Comparison of ENCODE assay signal across 1 cellular context in genomic region chr17:43043306-43043705, GRCh38.
TF ChIP-seq lines count a peak whose summit lies in the region.

No MANE protein-coding gene starts in this region.

TF ChIP-seq in HepG2, 621 proteins besides CTCF, POLR2A, EP300 and RAD21:
- TF ChIP-seq, protein P1, sequence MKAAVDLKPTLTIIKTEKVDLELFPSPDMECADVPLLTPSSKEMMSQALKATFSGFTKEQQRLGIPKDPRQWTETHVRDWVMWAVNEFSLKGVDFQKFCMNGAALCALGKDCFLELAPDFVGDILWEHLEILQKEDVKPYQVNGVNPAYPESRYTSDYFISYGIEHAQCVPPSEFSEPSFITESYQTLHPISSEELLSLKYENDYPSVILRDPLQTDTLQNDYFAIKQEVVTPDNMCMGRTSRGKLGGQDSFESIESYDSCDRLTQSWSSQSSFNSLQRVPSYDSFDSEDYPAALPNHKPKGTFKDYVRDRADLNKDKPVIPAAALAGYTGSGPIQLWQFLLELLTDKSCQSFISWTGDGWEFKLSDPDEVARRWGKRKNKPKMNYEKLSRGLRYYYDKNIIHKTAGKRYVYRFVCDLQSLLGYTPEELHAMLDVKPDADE (CRISPR knock-in tag; IDR thresholded peaks at IDR 0.05), result no peak
- TF ChIP-seq, protein P2, sequence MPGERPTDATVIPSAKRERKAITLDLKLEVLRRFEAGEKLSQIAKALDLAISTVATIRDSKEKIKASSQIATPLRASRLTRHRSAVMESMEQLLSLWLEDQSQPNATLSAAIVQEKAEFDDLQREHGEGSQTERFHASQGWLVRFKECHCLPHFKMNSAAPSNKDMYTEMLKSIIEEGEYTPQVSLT (CRISPR knock-in tag; IDR thresholded peaks at IDR 0.05; ENCODE audit: borderline replicate concordance, low read depth), result no peak
- no peak for TF ChIP-seq CEBPB (IDR thresholded peaks at IDR 0.05; ENCODE audit: borderline replicate concordance, low read depth, low read length)
- no peak for TF ChIP-seq MATR3 (CRISPR knock-in tag; IDR thresholded peaks at IDR 0.05)
- TF ChIP-seq XRCC5 (optimal IDR thresholded peaks at IDR 0.05; ENCODE audit: low read length), result no peak
- no peak for TF ChIP-seq ZSCAN12 (CRISPR knock-in tag; IDR thresholded peaks at IDR 0.05)
- no peak for TF ChIP-seq NR1H2 (CRISPR knock-in tag; IDR thresholded peaks at IDR 0.05; ENCODE audit: borderline replicate concordance, low read depth)
- TF ChIP-seq ZNF432 (CRISPR knock-in tag; IDR thresholded peaks at IDR 0.05; ENCODE audit: borderline replicate concordance), result no peak
- TF ChIP-seq SNAI1 (CRISPR knock-in tag; IDR thresholded peaks at IDR 0.05; ENCODE audit: borderline replicate concordance), result no peak
- TF ChIP-seq RARG (CRISPR knock-in tag; IDR thresholded peaks at IDR 0.05; ENCODE audit: low read depth), result no peak
- no peak for TF ChIP-seq ATF7 (IDR thresholded peaks at IDR 0.05)
- TF ChIP-seq ATF7 (CRISPR knock-in tag; IDR thresholded peaks at IDR 0.05), result no peak
- no peak for TF ChIP-seq PAXIP1 (CRISPR knock-in tag; conservative IDR thresholded peaks at IDR 0.05)
